In the genomic region with DNA sequence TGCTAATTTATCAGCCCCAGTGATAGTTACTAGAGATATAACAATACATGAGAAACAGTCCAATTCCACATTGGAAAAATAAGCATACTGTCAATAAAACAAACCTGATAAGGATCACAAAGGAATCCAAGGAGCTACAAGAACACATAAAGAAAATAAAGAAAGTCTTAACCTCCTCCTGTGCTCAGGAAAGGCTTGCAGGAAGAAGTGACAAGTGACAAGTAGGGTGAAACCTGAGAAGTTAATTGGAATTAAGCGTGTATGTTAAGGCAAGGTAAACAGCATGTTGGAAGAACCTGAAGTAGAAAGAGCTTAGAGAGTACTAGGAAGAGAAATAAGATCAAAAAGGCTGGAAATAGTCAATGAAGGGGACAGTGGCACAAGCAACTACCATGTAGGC, we compare ENCODE assay signal across 25 cellular contexts. TPM values are rescaled to one million over a fixed set of nuclear protein-coding genes. Genes with fewer than 3 reads are reported as not detected.
A peak's percentile ranks its signal among the peaks of the same experiment; 100 is the strongest.
DNase-seq lines count a peak whose midpoint lies in the region; ATAC-seq, FAIRE-seq and TF ChIP-seq lines count a peak whose summit lies in the region.
"Had no signal": no experiment of that assay in that cellular context is flagged by ENCODE, and none has a peak within 500 bp of the region (broad histone marks: within the 10 kb centered on the region; RNA-seq: fewer than 3 reads in every experiment).

No MANE protein-coding gene starts in this region.

- no peaks in the 10 kb centered on the region for H3K36me3 Mint-ChIP-seq in activated CD4-positive, alpha-beta T cell treated with anti-CD3 and anti-CD28 coated beads for 36 hours (ENCODE audit: low read depth)
- peaks cover 2% of the 10 kb centered on the region for H3K36me3 Mint-ChIP-seq in activated CD4-positive, alpha-beta T cell treated with anti-CD3 and anti-CD28 coated beads, Interleukin-2, amount 10 ng/mL, durations not matched to agents 7 days and 5 days (ENCODE audit: low read depth)
- no peaks in the 10 kb centered on the region for H3K36me3 Mint-ChIP-seq in endodermal cell (ENCODE audit: low read depth)
- H3K36me3 Mint-ChIP-seq in immature natural killer cell, result peaks cover 0 to 4% (median 0%) of the 10 kb centered on the region in 3 donors

- no peak for TF ChIP-seq CTCF in endodermal cell (conservative IDR thresholded peaks at IDR 0.05)
- TF ChIP-seq CTCF in parathyroid adenoma (IDR thresholded peaks at IDR 0.05), result no peak

- 6 to 33% methylated on average over 1 of the region's 1 CpG for WGBS in endodermal cell (ENCODE audit: insufficient coverage in 1 of 2, insufficient read length in 1 of 2), 2 experiments

- H3K4me3 ChIP-seq in endodermal cell (ENCODE audit: low read length) (peak overlapping the region; percentile 63), parathyroid adenoma (ENCODE audit: low read depth, low read length) (no peak overlapping the region)
- H3K4me3 ChIP-seq: ascending aorta, cardiac muscle cell, colonic mucosa, left ventricle myocardium inferior, tibial nerve had no signal

- CTCF ChIA-PET in activated CD4-positive, alpha-beta T cell treated with anti-CD3 and anti-CD28 coated beads for 36 hours (lab: Charles Lee), result interaction anchor here (1.0 to 1.1 kb wide), 2 partner anchors 82 to 273 kb away, joined by 3 to 4 read pairs; no protein-coding TSS in a partner anchor
- CTCF ChIA-PET in activated CD4-positive, alpha-beta T cell treated with anti-CD3 and anti-CD28 coated beads, Interleukin-2, amount 10 ng/mL, durations not matched to agents 7 days and 5 days (lab: Charles Lee), result no interaction called here

- no peak for FAIRE-seq in HTR-8/SVneo (lab: Jason Lieb, UNC)
- FAIRE-seq: G401.6 had no signal

- H3K4me1 Mint-ChIP-seq in activated CD4-positive, alpha-beta T cell treated with anti-CD3 and anti-CD28 coated beads for 36 hours, result peaks cover 27% of the 10 kb centered on the region
- peaks cover 6% of the 10 kb centered on the region for H3K4me1 Mint-ChIP-seq in activated CD4-positive, alpha-beta T cell treated with anti-CD3 and anti-CD28 coated beads, Interleukin-2, amount 10 ng/mL, durations not matched to agents 7 days and 5 days
- peaks cover 32% of the 10 kb centered on the region for H3K4me1 Mint-ChIP-seq in endodermal cell
- H3K4me1 Mint-ChIP-seq in immature natural killer cell, result no peaks in the 10 kb centered on the region

- no peaks in the 10 kb centered on the region for H3K79me2 ChIP-seq in parathyroid adenoma

- intact Hi-C loops in activated CD4-positive, alpha-beta T cell treated with anti-CD3 and anti-CD28 coated beads for 36 hours (cut with DNase I, micrococcal nuclease), result loop anchor here (1.0 to 2.0 kb wide), 4 partner anchors 20 to 338 kb away; partner anchors contain the start of genes ASNSD1 (in 2 of the 2), SLC40A1 (in 1 of the 2) and WDR75 (in 1 of the 2)
- intact Hi-C loops in posterior vena cava (cut with DNase I), result no loop called here

- H3K36me3 ChIP-seq in endodermal cell (ENCODE audit: control insufficient read depth, insufficient read depth, low read length) (no peaks in the 10 kb centered on the region), parathyroid adenoma (ENCODE audit: control insufficient read depth, insufficient read depth, low read length) (no peaks in the 10 kb centered on the region)
- H3K36me3 ChIP-seq: ascending aorta, cardiac muscle cell, colonic mucosa, left ventricle myocardium inferior, tibial nerve had no signal

- peaks cover 4% of the 10 kb centered on the region for H3K9me3 Mint-ChIP-seq in activated CD4-positive, alpha-beta T cell treated with anti-CD3 and anti-CD28 coated beads for 36 hours (ENCODE audit: low read depth)
- peaks cover 3% of the 10 kb centered on the region for H3K9me3 Mint-ChIP-seq in activated CD4-positive, alpha-beta T cell treated with anti-CD3 and anti-CD28 coated beads, Interleukin-2, amount 10 ng/mL, durations not matched to agents 7 days and 5 days
- H3K9me3 Mint-ChIP-seq in endodermal cell (no peaks in the 10 kb centered on the region), immature natural killer cell (no peaks in the 10 kb centered on the region)
- H3K9me3 Mint-ChIP-seq: CD8-positive, alpha-beta memory T cell had no signal

- no peaks in the 10 kb centered on the region for H3K27me3 Mint-ChIP-seq in activated CD4-positive, alpha-beta T cell treated with anti-CD3 and anti-CD28 coated beads for 36 hours
- H3K27me3 Mint-ChIP-seq in activated CD4-positive, alpha-beta T cell treated with anti-CD3 and anti-CD28 coated beads, Interleukin-2, amount 10 ng/mL, durations not matched to agents 7 days and 5 days, result no peaks in the 10 kb centered on the region
- H3K27me3 Mint-ChIP-seq in endodermal cell (ENCODE audit: insufficient read depth) (no peaks in the 10 kb centered on the region), immature natural killer cell (ENCODE audit: low read depth in 3 of 3) (no peaks in the 10 kb centered on the region)
- H3K27me3 Mint-ChIP-seq: activated naive CD4-positive, alpha-beta T cell treated with anti-CD3 and anti-CD28 coated beads, Interleukin-2, amount 50 U/mL, for 24 hours had no signal

- no peak overlapping the region for H3K4me3 Mint-ChIP-seq in activated CD4-positive, alpha-beta T cell treated with anti-CD3 and anti-CD28 coated beads for 36 hours
- H3K4me3 Mint-ChIP-seq in activated CD4-positive, alpha-beta T cell treated with anti-CD3 and anti-CD28 coated beads, Interleukin-2, amount 10 ng/mL, durations not matched to agents 7 days and 5 days, result no peak overlapping the region
- H3K4me3 Mint-ChIP-seq in endodermal cell (no peak overlapping the region), immature natural killer cell (no peak overlapping the region)
- H3K4me3 Mint-ChIP-seq: activated naive CD4-positive, alpha-beta T cell treated with anti-CD3 and anti-CD28 coated beads, Interleukin-2, amount 50 U/mL, for 24 hours; CD8-positive, alpha-beta memory T cell had no signal

- POLR2A ChIA-PET in activated CD4-positive, alpha-beta T cell treated with anti-CD3 and anti-CD28 coated beads for 36 hours (lab: Charles Lee), result interaction anchor here (0.7 kb wide), 2 partner anchors 17 to 142 kb away, joined by 3 to 4 read pairs; no protein-coding TSS in a partner anchor
- POLR2A ChIA-PET in activated CD4-positive, alpha-beta T cell treated with anti-CD3 and anti-CD28 coated beads, Interleukin-2, amount 10 ng/mL, durations not matched to agents 7 days and 5 days (lab: Charles Lee), result interaction anchor here (0.6 kb wide), 1 partner anchor 540 kb away, joined by 3 read pairs; no protein-coding TSS in a partner anchor

- no peak for ATAC-seq in activated CD4-positive, alpha-beta T cell treated with anti-CD3 and anti-CD28 coated beads for 36 hours
- ATAC-seq: esophagus mucosa, foreskin keratinocyte had no signal

- H3K27ac ChIP-seq in endodermal cell (ENCODE audit: low read depth, low read length) (no peak overlapping the region), parathyroid adenoma (no peak overlapping the region)
- H3K27ac ChIP-seq: ascending aorta, cardiac muscle cell, colonic mucosa, foreskin keratinocyte, left ventricle myocardium inferior, tibial nerve had no signal

- H3K4me1 ChIP-seq in endodermal cell (ENCODE audit: control insufficient read depth, insufficient read depth, low read length) (peaks cover 14% of the 10 kb centered on the region), parathyroid adenoma (peaks cover 6% of the 10 kb centered on the region)
- H3K4me1 ChIP-seq: ascending aorta, colonic mucosa, foreskin keratinocyte, left ventricle myocardium inferior, tibial nerve had no signal

- no peak for DNase-seq in activated CD4-positive, alpha-beta T cell treated with anti-CD3 and anti-CD28 coated beads for 36 hours
- DNase-seq in activated CD4-positive, alpha-beta T cell treated with anti-CD3 and anti-CD28 coated beads, Interleukin-2, amount 10 ng/mL, durations not matched to agents 7 days and 5 days, result no peak
- DNase-seq in NCI-H2171 (lab: John Stamatoyannopoulos, UW), result peak; percentile 2
- DNase-seq in endodermal cell, result no peak
- no peak for DNase-seq in posterior vena cava (ENCODE audit: low spot score)
- no peak for DNase-seq in HTR-8/SVneo (ENCODE audit: insufficient read length, low spot score)
- DNase-seq in immature natural killer cell, result no peak
- DNase-seq: activated CD4-positive, alpha-beta T cell treated with anti-CD3 and anti-CD28 coated beads for 4 hours; CD8-positive, alpha-beta memory T cell; colonic mucosa; DMS153; effector memory CD4-positive, alpha-beta T cell; foreskin keratinocyte; HCEC 1CT; KBM-7; left ventricle myocardium inferior; MM.1S; Right ventricle myocardium superior had no signal

- H3K27me3 ChIP-seq in endodermal cell (ENCODE audit: control insufficient read depth, insufficient read depth, low read length, poor library complexity, severe bottlenecking) (no peaks in the 10 kb centered on the region), parathyroid adenoma (ENCODE audit: control insufficient read depth, insufficient read depth, low read length) (no peaks in the 10 kb centered on the region)
- H3K27me3 ChIP-seq: ascending aorta, cardiac muscle cell, colonic mucosa, foreskin keratinocyte, tibial nerve had no signal

- no peak overlapping the region for H3K4me2 ChIP-seq in parathyroid adenoma (ENCODE audit: low read length)

- peak overlapping the region; percentile 52 for H3K27ac Mint-ChIP-seq in activated CD4-positive, alpha-beta T cell treated with anti-CD3 and anti-CD28 coated beads for 36 hours
- no peak overlapping the region for H3K27ac Mint-ChIP-seq in activated CD4-positive, alpha-beta T cell treated with anti-CD3 and anti-CD28 coated beads, Interleukin-2, amount 10 ng/mL, durations not matched to agents 7 days and 5 days
- H3K27ac Mint-ChIP-seq in endodermal cell, result peak overlapping the region; percentile 11
- no peak overlapping the region for H3K27ac Mint-ChIP-seq in immature natural killer cell

- H3K9me3 ChIP-seq in endodermal cell (ENCODE audit: control insufficient read depth, low read length) (no peaks in the 10 kb centered on the region), parathyroid adenoma (ENCODE audit: control insufficient read depth, low read length) (no peaks in the 10 kb centered on the region)
- H3K9me3 ChIP-seq: ascending aorta, colonic mucosa, left ventricle myocardium inferior, tibial nerve had no signal

- H3K9ac ChIP-seq in endodermal cell (ENCODE audit: extremely low read depth, low read length, poor library complexity, severe bottlenecking) (no peak overlapping the region), parathyroid adenoma (no peak overlapping the region)

- peak overlapping the region; percentile 72 for H2AFZ ChIP-seq in parathyroid adenoma

RNA-seq across cellular contexts. Expression of gene ASNSD1, which starts 20.2 kb away (rescaled TPM):
- total RNA-seq in activated CD4-positive, alpha-beta T cell treated with anti-CD3 and anti-CD28 coated beads for 36 hours, result 10 to 100 TPM; 50.9 to 58.4 TPM
- total RNA-seq in activated CD4-positive, alpha-beta T cell treated with anti-CD3 and anti-CD28 coated beads, Interleukin-2, amount 10 ng/mL, durations not matched to agents 7 days and 5 days, result 10 to 100 TPM; 34.8 to 40.3 TPM
- total RNA-seq in endodermal cell (10 to 100 TPM; 43.3 to 56.2 TPM), posterior vena cava (10 to 100 TPM; 32.4 to 36.2 TPM)
- 44.2 TPM for polyA plus RNA-seq in endodermal cell (2013, experiment 1 of 2)
- polyA plus RNA-seq in endodermal cell (2013, experiment 2 of 2), result 41.2 TPM
- 10 to 100 TPM; 32.1 to 46.1 (median 33.2) TPM for polyA plus RNA-seq in immature natural killer cell

RNA-seq across cellular contexts. Expression of gene ANKAR, which starts 33.4 kb away (rescaled TPM):
- 1 to 10 TPM; 2.5 to 2.7 TPM for total RNA-seq in activated CD4-positive, alpha-beta T cell treated with anti-CD3 and anti-CD28 coated beads for 36 hours
- 1 to 10 TPM; 4.0 to 4.8 TPM for total RNA-seq in activated CD4-positive, alpha-beta T cell treated with anti-CD3 and anti-CD28 coated beads, Interleukin-2, amount 10 ng/mL, durations not matched to agents 7 days and 5 days
- total RNA-seq in endodermal cell (1 to 10 TPM; 4.3 to 7.4 TPM), posterior vena cava (10 to 100 TPM; 14.1 to 15.1 TPM)
- 2.0 TPM for polyA plus RNA-seq in endodermal cell (2013, experiment 1 of 2)
- polyA plus RNA-seq in endodermal cell (2013, experiment 2 of 2), result 2.6 TPM
- 1 to 10 TPM; 5.7 to 9.2 (median 8.9) TPM for polyA plus RNA-seq in immature natural killer cell

Comparison
In these comparisons a context has a peak if more than half of its experiments do, and no peak if none do; other contexts are left out.
1. H3K27ac Mint-ChIP-seq: peak in activated CD4-positive, alpha-beta T cell treated with anti-CD3 and anti-CD28 coated beads for 36 hours (single experiment) and endodermal cell (single experiment); none in activated CD4-positive, alpha-beta T cell treated with anti-CD3 and anti-CD28 coated beads, Interleukin-2, amount 10 ng/mL, durations not matched to agents 7 days and 5 days (single experiment) and immature natural killer cell (0 of 6).
2. intact Hi-C loops: an anchor here in activated CD4-positive, alpha-beta T cell treated with anti-CD3 and anti-CD28 coated beads for 36 hours (1.0 to 2.0 kb wide); none called in posterior vena cava.